8 cellular contexts compared by ENCODE assay signal in genomic region chr11:61891331-61892084, GRCh38. TPM values are rescaled to one million over a fixed set of nuclear protein-coding genes. Genes with fewer than 3 reads are reported as not detected.
A peak's percentile ranks its signal among the peaks of the same experiment; 100 is the strongest.
DNase-seq lines count a peak whose midpoint lies in the region; ATAC-seq lines count a peak whose summit lies in the region.

FADS3 (minus strand) TSS chr11:61891545; CDS start chr11:61891381, 164 bp downstream.

- ATAC-seq in HG03066 (IDR thresholded peaks at IDR 0.05; ENCODE audit: low read depth, unreplicated experiment) (peak; percentile 49), left lobe of liver (peak; percentile 96)

- peak; percentile 38 for DNase-seq in NK-92 treated with Interleukin-12 subunit alpha and Interleukin-12 subunit beta, amount 100 ng/mL, for 24 hours (lab: John Stamatoyannopoulos, UW)
- DNase-seq in NK-92 (lab: John Stamatoyannopoulos, UW; ENCODE audit: unreplicated experiment) (no peak), NCI-H345 treated with DMSO at 0.1 percent for 48 hours (lab: John Stamatoyannopoulos, UW; ENCODE audit: unreplicated experiment) (peak; percentile 66), dermis microvascular lymphatic vessel endothelial cell (ENCODE audit: low read depth in 2 of 2) (peak; percentile 40 to 91), left lobe of liver (ENCODE audit: low spot score) (peak; percentile 95)
- DNase-seq in activated CD4-positive, alpha-beta T cell treated with anti-CD3 and anti-CD28 coated beads, Interleukin-2, amount 50 U/mL, for 24 hours (ENCODE audit: low read depth in 1 of 2, low spot score in 1 of 2) = peak; percentile 13 to 17
- peak; percentile 33 for DNase-seq in stimulated activated CD4-positive, alpha-beta T cell treated with anti-CD3 and anti-CD28 coated beads, Interleukin-2, amount 100 ng/mL, for 4 hours (ENCODE audit: low read depth)

RNA-seq across cellular contexts. Expression of gene FADS3, which starts in this region (rescaled TPM):
- total RNA-seq in dermis microvascular lymphatic vessel endothelial cell (77.4 and 90.9 TPM in 2 replicates), left lobe of liver (15.0 TPM)
